ENCODE assay signal across 26 cellular contexts in genomic region chr13:25224151-25224550, GRCh38. TPM values are rescaled to one million over a fixed set of nuclear protein-coding genes. Genes with fewer than 3 reads are reported as not detected.
DNase-seq lines count a peak whose midpoint lies in the region; TF ChIP-seq lines count a peak whose summit lies in the region.
"Had no signal": no experiment of that assay in that cellular context is flagged by ENCODE, and none has a peak within 500 bp of the region (broad histone marks: within the 10 kb centered on the region; RNA-seq: fewer than 3 reads in every experiment).

No MANE protein-coding gene starts in this region.

- POLR2A ChIA-PET in activated CD4-positive, alpha-beta memory T cell treated with anti-CD3 and anti-CD28 coated beads, Interleukin-2, amount 10 ng/mL, durations not matched to agents 7 days and 5 days (lab: Charles Lee), result no interaction called here

- H3K4me1 Mint-ChIP-seq in osteocyte (ENCODE audit: unreplicated experiment), result no peaks in the 10 kb centered on the region
- H3K4me1 Mint-ChIP-seq in activated CD4-positive, alpha-beta memory T cell treated with anti-CD3 and anti-CD28 coated beads, Interleukin-2, amount 10 ng/mL, durations not matched to agents 7 days and 5 days, result no peaks in the 10 kb centered on the region
- H3K4me1 Mint-ChIP-seq: CD4-positive, CD25-positive, alpha-beta regulatory T cell had no signal

- H3K36me3 Mint-ChIP-seq in osteocyte (ENCODE audit: unreplicated experiment), result no peaks in the 10 kb centered on the region
- no peaks in the 10 kb centered on the region for H3K36me3 Mint-ChIP-seq in activated CD4-positive, alpha-beta memory T cell treated with anti-CD3 and anti-CD28 coated beads, Interleukin-2, amount 10 ng/mL, durations not matched to agents 7 days and 5 days (ENCODE audit: low read depth)
- H3K36me3 Mint-ChIP-seq: CD14-positive monocyte; CD4-positive, alpha-beta memory T cell had no signal

- TF ChIP-seq EP300 in esophagus muscularis mucosa (IDR thresholded peaks at IDR 0.05), result no peak

- no peaks in the 10 kb centered on the region for H3K4me1 ChIP-seq in esophagus muscularis mucosa
- H3K4me1 ChIP-seq: A549, BE2C had no signal

- intact Hi-C loops in esophagus muscularis mucosa (cut with DNase I), result no loop called here

- no peak overlapping the region for H3K27ac Mint-ChIP-seq in osteocyte (ENCODE audit: unreplicated experiment)
- no peak overlapping the region for H3K27ac Mint-ChIP-seq in activated CD4-positive, alpha-beta memory T cell treated with anti-CD3 and anti-CD28 coated beads, Interleukin-2, amount 10 ng/mL, durations not matched to agents 7 days and 5 days
- H3K27ac Mint-ChIP-seq: CD4-positive, alpha-beta memory T cell; CD4-positive, CD25-positive, alpha-beta regulatory T cell; CD8-positive, alpha-beta memory T cell had no signal

- H3K27ac ChIP-seq in coronary artery (no peak overlapping the region), esophagus muscularis mucosa (replicated peaks in 1 of 4) (no peak overlapping the region)
- H3K27ac ChIP-seq: 22Rv1, A549, BLaER1 had no signal

- no peak overlapping the region for H3K4me3 Mint-ChIP-seq in osteocyte (ENCODE audit: unreplicated experiment)
- H3K4me3 Mint-ChIP-seq in activated CD4-positive, alpha-beta memory T cell treated with anti-CD3 and anti-CD28 coated beads, Interleukin-2, amount 10 ng/mL, durations not matched to agents 7 days and 5 days, result no peak overlapping the region
- H3K4me3 Mint-ChIP-seq: CD14-positive monocyte; CD4-positive, alpha-beta memory T cell; CD4-positive, CD25-positive, alpha-beta regulatory T cell; CD8-positive, alpha-beta memory T cell had no signal

- H3K9me3 Mint-ChIP-seq in osteocyte (ENCODE audit: unreplicated experiment), result no peaks in the 10 kb centered on the region
- no peaks in the 10 kb centered on the region for H3K9me3 Mint-ChIP-seq in activated CD4-positive, alpha-beta memory T cell treated with anti-CD3 and anti-CD28 coated beads, Interleukin-2, amount 10 ng/mL, durations not matched to agents 7 days and 5 days
- H3K9me3 Mint-ChIP-seq: CD8-positive, alpha-beta memory T cell had no signal

- TF ChIP-seq CTCF in coronary artery (IDR thresholded peaks at IDR 0.05) (no peak), esophagus muscularis mucosa (IDR thresholded peaks at IDR 0.05) (no peak), osteocyte (IDR thresholded peaks at IDR 0.05) (no peak)

- no peaks in the 10 kb centered on the region for H3K36me3 ChIP-seq in esophagus muscularis mucosa
- H3K36me3 ChIP-seq: BE2C, BLaER1 had no signal

- H3K4me3 ChIP-seq in coronary artery (no peak overlapping the region), esophagus muscularis mucosa (no peak overlapping the region)
- H3K4me3 ChIP-seq: A549, BLaER1, GM12878 had no signal

- H3K27me3 ChIP-seq in esophagus muscularis mucosa, result peaks cover 0 to 33% (median 0%) of the 10 kb centered on the region in 4 donors
- H3K27me3 ChIP-seq: BLaER1 had no signal

- H3K9me3 ChIP-seq in esophagus muscularis mucosa, result no peaks in the 10 kb centered on the region
- H3K9me3 ChIP-seq: A549, BE2C, BLaER1 had no signal

- H3K27me3 Mint-ChIP-seq in osteocyte (ENCODE audit: unreplicated experiment), result peaks cover 57% of the 10 kb centered on the region
- H3K27me3 Mint-ChIP-seq in activated CD4-positive, alpha-beta memory T cell treated with anti-CD3 and anti-CD28 coated beads, Interleukin-2, amount 10 ng/mL, durations not matched to agents 7 days and 5 days, result peaks cover 24% of the 10 kb centered on the region

- DNase-seq in coronary artery (ENCODE audit: low spot score) (peak; percentile 50), esophagus muscularis mucosa (ENCODE audit: extremely low spot score) (peak; percentile 68), osteocyte (ENCODE audit: extremely low spot score, unreplicated experiment) (peak; percentile 53), activated gamma-delta T cell treated with Interleukin-2 at 50 U/mL for 16 hours (no peak)
- no peak for DNase-seq in central memory CD4-positive, alpha-beta T cell
- no peak for DNase-seq in activated CD4-positive, alpha-beta memory T cell treated with anti-CD3 and anti-CD28 coated beads, Interleukin-2, amount 10 ng/mL, durations not matched to agents 7 days and 5 days
- DNase-seq: BE2C; C1 segment of cervical spinal cord; CD4-positive, alpha-beta memory T cell; CD4-positive, CD25-positive, alpha-beta regulatory T cell; CD8-positive, alpha-beta memory T cell; COR-L47; DMS 273 treated with DMSO at 0.1 percent for 48 hours; DMS153; DMS53; DMS79; DND-41; EL; GDM1 had no signal

- CTCF ChIA-PET in activated CD4-positive, alpha-beta memory T cell treated with anti-CD3 and anti-CD28 coated beads, Interleukin-2, amount 10 ng/mL, durations not matched to agents 7 days and 5 days (lab: Charles Lee), result no interaction called here

- no peak for TF ChIP-seq POLR2A in esophagus muscularis mucosa (IDR thresholded peaks at IDR 0.05; ENCODE audit: low read depth)

- WGBS in esophagus muscularis mucosa, result 91% methylated on average over 7 of the region's 9 CpGs

RNA-seq across cellular contexts. Expression of gene AMER2, which starts 52.1 kb away (rescaled TPM):
- under 1 TPM in 2 of 4 donors, not detected in 2; under 0.01 to 0.17 TPM for total RNA-seq in esophagus muscularis mucosa
- total RNA-seq in osteocyte, result not detected in 2 replicates
- total RNA-seq in activated CD4-positive, alpha-beta memory T cell treated with anti-CD3 and anti-CD28 coated beads, Interleukin-2, amount 10 ng/mL, durations not matched to agents 7 days and 5 days, result not detected
- total RNA-seq: A172; CD4-positive, alpha-beta memory T cell; CD4-positive, CD25-positive, alpha-beta regulatory T cell; CD8-positive, alpha-beta memory T cell; G401 had no signal

Comparison
In these comparisons a context has a peak if more than half of its experiments do, and no peak if none do; other contexts are left out.
1. DNase-seq: peak in coronary artery (single experiment), esophagus muscularis mucosa (single experiment) and osteocyte (single experiment); none in central memory CD4-positive, alpha-beta T cell (single experiment), activated gamma-delta T cell treated with Interleukin-2 at 50 U/mL for 16 hours (single experiment) and activated CD4-positive, alpha-beta memory T cell treated with anti-CD3 and anti-CD28 coated beads, Interleukin-2, amount 10 ng/mL, durations not matched to agents 7 days and 5 days (single experiment).